Comparison of ENCODE assay signal across 2 cellular contexts in the genomic region with DNA sequence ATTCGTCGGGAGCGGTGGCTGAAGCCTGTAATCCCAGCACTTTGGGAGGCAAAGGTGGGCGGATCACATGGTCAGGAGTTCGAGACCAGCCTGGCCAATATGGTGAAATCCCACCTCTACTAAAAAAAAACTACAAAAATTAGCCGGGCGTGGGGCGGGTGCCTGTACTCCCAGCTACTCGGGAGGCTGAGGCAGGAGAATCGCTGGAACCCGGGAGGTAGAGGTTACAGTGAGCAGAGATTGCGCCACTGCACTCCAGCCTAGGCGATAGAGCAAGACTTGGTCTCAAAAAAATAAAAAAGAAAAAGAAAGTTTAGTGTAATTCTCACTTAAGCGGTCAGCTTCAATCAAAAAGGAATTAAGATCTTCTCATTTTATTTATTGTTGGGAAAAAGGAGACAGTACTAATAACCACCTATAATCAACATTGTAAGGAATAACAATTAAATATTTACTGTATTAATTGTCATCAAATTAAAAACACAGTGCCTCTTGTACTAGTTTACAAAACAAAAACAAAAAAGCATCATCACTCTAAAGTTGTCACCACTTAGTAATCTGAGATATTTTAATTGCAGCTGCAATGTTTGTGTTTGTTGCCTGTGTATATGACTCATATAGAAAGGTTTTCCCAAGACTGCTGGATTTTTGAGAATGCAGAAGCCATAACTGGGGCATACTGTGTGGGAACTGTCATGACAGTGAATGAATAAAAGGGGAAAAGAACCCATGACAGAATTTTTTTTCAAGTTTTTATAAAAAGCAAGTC.
TF ChIP-seq lines count a peak whose summit lies in the region.

No MANE protein-coding gene starts in this region.

TF ChIP-seq in A549, 52 proteins besides CTCF, POLR2A, EP300 and RAD21 (continued from another document):
- TF ChIP-seq MAZ (IDR thresholded peaks at IDR 0.05; ENCODE audit: borderline replicate concordance, low read depth, low read length): no peak
- TF ChIP-seq MAFK (IDR thresholded peaks at IDR 0.05; ENCODE audit: partially characterized antibody): peak; percentile 7

TF ChIP-seq in HEK293, 187 proteins besides CTCF, POLR2A, EP300 and RAD21 (continued from another document and continues in another):
- no peak for TF ChIP-seq ZNF155 (tag by site-specific recombination; IDR thresholded peaks at IDR 0.05)
- peak; percentile 52; the same call in 1 of the 2 replicates for TF ChIP-seq PRDM1 (tag by site-specific recombination; IDR thresholded peaks at IDR 0.05)
- TF ChIP-seq, protein P1, sequence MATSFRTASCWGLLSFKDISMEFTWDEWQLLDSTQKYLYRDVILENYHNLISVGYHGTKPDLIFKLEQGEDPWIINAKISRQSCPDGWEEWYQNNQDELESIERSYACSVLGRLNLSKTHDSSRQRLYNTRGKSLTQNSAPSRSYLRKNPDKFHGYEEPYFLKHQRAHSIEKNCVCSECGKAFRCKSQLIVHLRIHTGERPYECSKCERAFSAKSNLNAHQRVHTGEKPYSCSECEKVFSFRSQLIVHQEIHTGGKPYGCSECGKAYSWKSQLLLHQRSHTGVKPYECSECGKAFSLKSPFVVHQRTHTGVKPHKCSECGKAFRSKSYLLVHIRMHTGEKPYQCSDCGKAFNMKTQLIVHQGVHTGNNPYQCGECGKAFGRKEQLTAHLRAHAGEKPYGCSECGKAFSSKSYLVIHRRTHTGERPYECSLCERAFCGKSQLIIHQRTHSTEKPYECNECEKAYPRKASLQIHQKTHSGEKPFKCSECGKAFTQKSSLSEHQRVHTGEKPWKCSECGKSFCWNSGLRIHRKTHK (tag by site-specific recombination; IDR thresholded peaks at IDR 0.05): no peak
- TF ChIP-seq ZSCAN30 (tag by site-specific recombination; IDR thresholded peaks at IDR 0.05): no peak
- TF ChIP-seq, protein P2, sequence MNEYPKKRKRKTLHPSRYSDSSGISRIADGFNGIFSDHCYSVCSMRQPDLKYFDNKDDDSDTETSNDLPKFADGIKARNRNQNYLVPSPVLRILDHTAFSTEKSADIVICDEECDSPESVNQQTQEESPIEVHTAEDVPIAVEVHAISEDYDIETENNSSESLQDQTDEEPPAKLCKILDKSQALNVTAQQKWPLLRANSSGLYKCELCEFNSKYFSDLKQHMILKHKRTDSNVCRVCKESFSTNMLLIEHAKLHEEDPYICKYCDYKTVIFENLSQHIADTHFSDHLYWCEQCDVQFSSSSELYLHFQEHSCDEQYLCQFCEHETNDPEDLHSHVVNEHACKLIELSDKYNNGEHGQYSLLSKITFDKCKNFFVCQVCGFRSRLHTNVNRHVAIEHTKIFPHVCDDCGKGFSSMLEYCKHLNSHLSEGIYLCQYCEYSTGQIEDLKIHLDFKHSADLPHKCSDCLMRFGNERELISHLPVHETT (tag by site-specific recombination; IDR thresholded peaks at IDR 0.05): peak; percentile 77; the same call in 1 of the 2 replicates
- TF ChIP-seq, protein P3, sequence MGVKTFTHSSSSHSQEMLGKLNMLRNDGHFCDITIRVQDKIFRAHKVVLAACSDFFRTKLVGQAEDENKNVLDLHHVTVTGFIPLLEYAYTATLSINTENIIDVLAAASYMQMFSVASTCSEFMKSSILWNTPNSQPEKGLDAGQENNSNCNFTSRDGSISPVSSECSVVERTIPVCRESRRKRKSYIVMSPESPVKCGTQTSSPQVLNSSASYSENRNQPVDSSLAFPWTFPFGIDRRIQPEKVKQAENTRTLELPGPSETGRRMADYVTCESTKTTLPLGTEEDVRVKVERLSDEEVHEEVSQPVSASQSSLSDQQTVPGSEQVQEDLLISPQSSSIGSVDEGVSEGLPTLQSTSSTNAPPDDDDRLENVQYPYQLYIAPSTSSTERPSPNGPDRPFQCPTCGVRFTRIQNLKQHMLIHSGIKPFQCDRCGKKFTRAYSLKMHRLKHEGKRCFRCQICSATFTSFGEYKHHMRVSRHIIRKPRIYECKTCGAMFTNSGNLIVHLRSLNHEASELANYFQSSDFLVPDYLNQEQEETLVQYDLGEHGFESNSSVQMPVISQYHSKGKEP (tag by site-specific recombination; IDR thresholded peaks at IDR 0.05): peak; percentile 73
- no peak for TF ChIP-seq ZNF48 (tag by site-specific recombination; IDR thresholded peaks at IDR 0.05)
- TF ChIP-seq ZNF514 (tag by site-specific recombination; IDR thresholded peaks at IDR 0.05): no peak
- TF ChIP-seq ZNF623 (tag by site-specific recombination; IDR thresholded peaks at IDR 0.05): 0 out of 2 replicates have a peak, but pooled peaks have one; percentile 17
- TF ChIP-seq, protein P4, sequence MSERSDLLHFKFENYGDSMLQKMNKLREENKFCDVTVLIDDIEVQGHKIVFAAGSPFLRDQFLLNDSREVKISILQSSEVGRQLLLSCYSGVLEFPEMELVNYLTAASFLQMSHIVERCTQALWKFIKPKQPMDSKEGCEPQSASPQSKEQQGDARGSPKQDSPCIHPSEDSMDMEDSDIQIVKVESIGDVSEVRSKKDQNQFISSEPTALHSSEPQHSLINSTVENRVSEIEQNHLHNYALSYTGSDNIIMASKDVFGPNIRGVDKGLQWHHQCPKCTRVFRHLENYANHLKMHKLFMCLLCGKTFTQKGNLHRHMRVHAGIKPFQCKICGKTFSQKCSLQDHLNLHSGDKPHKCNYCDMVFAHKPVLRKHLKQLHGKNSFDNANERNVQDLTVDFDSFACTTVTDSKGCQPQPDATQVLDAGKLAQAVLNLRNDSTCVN (tag by site-specific recombination; optimal IDR thresholded peaks at IDR 0.05): no peak
- no peak for TF ChIP-seq SETDB1 (IDR thresholded peaks at IDR 0.05; ENCODE audit: insufficient read length, low read length)
- TF ChIP-seq, protein P5, sequence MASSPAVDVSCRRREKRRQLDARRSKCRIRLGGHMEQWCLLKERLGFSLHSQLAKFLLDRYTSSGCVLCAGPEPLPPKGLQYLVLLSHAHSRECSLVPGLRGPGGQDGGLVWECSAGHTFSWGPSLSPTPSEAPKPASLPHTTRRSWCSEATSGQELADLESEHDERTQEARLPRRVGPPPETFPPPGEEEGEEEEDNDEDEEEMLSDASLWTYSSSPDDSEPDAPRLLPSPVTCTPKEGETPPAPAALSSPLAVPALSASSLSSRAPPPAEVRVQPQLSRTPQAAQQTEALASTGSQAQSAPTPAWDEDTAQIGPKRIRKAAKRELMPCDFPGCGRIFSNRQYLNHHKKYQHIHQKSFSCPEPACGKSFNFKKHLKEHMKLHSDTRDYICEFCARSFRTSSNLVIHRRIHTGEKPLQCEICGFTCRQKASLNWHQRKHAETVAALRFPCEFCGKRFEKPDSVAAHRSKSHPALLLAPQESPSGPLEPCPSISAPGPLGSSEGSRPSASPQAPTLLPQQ (tag by site-specific recombination; IDR thresholded peaks at IDR 0.05): peak; percentile 59
- no peak for TF ChIP-seq SP3 (tag by site-specific recombination; IDR thresholded peaks at IDR 0.05)
- TF ChIP-seq BCL11B (tag by site-specific recombination; IDR thresholded peaks at IDR 0.05; ENCODE audit: low read depth): no peak
- peak; percentile 36; the same call in 1 of the 2 replicates for TF ChIP-seq KLF8 (tag by site-specific recombination; IDR thresholded peaks at IDR 0.05)
- TF ChIP-seq, protein P6, sequence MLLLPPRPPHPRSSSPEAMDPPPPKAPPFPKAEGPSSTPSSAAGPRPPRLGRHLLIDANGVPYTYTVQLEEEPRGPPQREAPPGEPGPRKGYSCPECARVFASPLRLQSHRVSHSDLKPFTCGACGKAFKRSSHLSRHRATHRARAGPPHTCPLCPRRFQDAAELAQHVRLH (tag by site-specific recombination; IDR thresholded peaks at IDR 0.05): no peak
- TF ChIP-seq, protein P7, sequence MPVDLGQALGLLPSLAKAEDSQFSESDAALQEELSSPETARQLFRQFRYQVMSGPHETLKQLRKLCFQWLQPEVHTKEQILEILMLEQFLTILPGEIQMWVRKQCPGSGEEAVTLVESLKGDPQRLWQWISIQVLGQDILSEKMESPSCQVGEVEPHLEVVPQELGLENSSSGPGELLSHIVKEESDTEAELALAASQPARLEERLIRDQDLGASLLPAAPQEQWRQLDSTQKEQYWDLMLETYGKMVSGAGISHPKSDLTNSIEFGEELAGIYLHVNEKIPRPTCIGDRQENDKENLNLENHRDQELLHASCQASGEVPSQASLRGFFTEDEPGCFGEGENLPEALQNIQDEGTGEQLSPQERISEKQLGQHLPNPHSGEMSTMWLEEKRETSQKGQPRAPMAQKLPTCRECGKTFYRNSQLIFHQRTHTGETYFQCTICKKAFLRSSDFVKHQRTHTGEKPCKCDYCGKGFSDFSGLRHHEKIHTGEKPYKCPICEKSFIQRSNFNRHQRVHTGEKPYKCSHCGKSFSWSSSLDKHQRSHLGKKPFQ (tag by site-specific recombination; IDR thresholded peaks at IDR 0.05): no peak
- peak; percentile 38; the same call in 1 of the 2 replicates for TF ChIP-seq OSR2 (tag by site-specific recombination; IDR thresholded peaks at IDR 0.05)
- no peak for TF ChIP-seq ZNF211 (tag by site-specific recombination; IDR thresholded peaks at IDR 0.05; ENCODE audit: low read depth)
- TF ChIP-seq ZNF138 (tag by site-specific recombination; IDR thresholded peaks at IDR 0.05; ENCODE audit: borderline replicate concordance): no peak
- no peak for TF ChIP-seq ZSCAN16 (tag by site-specific recombination; IDR thresholded peaks at IDR 0.05)
- TF ChIP-seq ZNF768 (tag by site-specific recombination; IDR thresholded peaks at IDR 0.05): no peak
- TF ChIP-seq ZNF473 (tag by site-specific recombination; IDR thresholded peaks at IDR 0.05): no peak
- TF ChIP-seq ZNF843 (tag by site-specific recombination; IDR thresholded peaks at IDR 0.05): no peak
- TF ChIP-seq ZNF2 (tag by site-specific recombination; IDR thresholded peaks at IDR 0.05): no peak
- TF ChIP-seq ZBTB21 (tag by site-specific recombination; IDR thresholded peaks at IDR 0.05): peak; percentile 34; the same call in 1 of the 2 replicates
- peak; percentile 86 for TF ChIP-seq IKZF3 (tag by site-specific recombination; IDR thresholded peaks at IDR 0.05)
- TF ChIP-seq, protein P8, sequence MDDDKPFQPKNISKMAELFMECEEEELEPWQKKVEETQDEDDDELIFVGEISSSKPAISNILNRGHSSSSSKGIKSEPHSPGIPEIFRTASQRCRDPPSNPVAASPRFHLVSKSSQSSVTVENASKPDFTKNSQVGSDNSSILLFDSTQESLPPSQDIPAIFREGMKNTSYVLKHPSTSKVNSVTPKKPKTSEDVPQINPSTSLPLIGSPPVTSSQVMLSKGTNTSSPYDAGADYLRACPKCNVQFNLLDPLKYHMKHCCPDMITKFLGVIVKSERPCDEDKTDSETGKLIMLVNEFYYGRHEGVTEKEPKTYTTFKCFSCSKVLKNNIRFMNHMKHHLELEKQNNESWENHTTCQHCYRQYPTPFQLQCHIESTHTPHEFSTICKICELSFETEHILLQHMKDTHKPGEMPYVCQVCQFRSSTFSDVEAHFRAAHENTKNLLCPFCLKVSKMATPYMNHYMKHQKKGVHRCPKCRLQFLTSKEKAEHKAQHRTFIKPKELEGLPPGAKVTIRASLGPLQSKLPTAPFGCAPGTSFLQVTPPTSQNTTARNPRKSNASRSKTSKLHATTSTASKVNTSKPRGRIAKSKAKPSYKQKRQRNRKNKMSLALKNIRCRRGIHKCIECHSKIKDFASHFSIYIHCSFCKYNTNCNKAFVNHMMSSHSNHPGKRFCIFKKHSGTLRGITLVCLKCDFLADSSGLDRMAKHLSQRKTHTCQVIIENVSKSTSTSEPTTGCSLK (tag by site-specific recombination; IDR thresholded peaks at IDR 0.05): no peak
- no peak for TF ChIP-seq EGR2 (tag by site-specific recombination; IDR thresholded peaks at IDR 0.05; ENCODE audit: low read depth)
- TF ChIP-seq WT1 (tag by site-specific recombination; IDR thresholded peaks at IDR 0.05): peak; percentile 55; the same call in 1 of the 2 replicates
- TF ChIP-seq ZNF292 (tag by site-specific recombination; IDR thresholded peaks at IDR 0.05; ENCODE audit: borderline replicate concordance, low read depth): no peak
- 0 out of 2 replicates have a peak, but pooled peaks have one; percentile 38 for TF ChIP-seq ZNF184 (tag by site-specific recombination; IDR thresholded peaks at IDR 0.05)
- TF ChIP-seq ZBTB7A (tag by site-specific recombination; IDR thresholded peaks at IDR 0.05; ENCODE audit: low read depth): no peak
- peak; percentile 89 for TF ChIP-seq ZEB2 (tag by site-specific recombination; IDR thresholded peaks at IDR 0.05)
- TF ChIP-seq ZNF548 (tag by site-specific recombination; IDR thresholded peaks at IDR 0.05): no peak
- TF ChIP-seq ZNF341 (tag by site-specific recombination; IDR thresholded peaks at IDR 0.05; ENCODE audit: low read depth): no peak
- TF ChIP-seq, protein P9, sequence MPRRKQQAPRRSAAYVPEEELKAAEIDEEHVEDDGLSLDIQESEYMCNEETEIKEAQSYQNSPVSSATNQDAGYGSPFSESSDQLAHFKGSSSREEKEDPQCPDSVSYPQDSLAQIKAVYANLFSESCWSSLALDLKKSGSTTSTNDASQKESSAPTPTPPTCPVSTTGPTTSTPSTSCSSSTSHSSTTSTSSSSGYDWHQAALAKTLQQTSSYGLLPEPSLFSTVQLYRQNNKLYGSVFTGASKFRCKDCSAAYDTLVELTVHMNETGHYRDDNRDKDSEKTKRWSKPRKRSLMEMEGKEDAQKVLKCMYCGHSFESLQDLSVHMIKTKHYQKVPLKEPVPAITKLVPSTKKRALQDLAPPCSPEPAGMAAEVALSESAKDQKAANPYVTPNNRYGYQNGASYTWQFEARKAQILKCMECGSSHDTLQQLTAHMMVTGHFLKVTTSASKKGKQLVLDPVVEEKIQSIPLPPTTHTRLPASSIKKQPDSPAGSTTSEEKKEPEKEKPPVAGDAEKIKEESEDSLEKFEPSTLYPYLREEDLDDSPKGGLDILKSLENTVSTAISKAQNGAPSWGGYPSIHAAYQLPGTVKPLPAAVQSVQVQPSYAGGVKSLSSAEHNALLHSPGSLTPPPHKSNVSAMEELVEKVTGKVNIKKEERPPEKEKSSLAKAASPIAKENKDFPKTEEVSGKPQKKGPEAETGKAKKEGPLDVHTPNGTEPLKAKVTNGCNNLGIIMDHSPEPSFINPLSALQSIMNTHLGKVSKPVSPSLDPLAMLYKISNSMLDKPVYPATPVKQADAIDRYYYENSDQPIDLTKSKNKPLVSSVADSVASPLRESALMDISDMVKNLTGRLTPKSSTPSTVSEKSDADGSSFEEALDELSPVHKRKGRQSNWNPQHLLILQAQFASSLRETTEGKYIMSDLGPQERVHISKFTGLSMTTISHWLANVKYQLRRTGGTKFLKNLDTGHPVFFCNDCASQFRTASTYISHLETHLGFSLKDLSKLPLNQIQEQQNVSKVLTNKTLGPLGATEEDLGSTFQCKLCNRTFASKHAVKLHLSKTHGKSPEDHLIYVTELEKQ (tag by site-specific recombination; IDR thresholded peaks at IDR 0.05; ENCODE audit: borderline replicate concordance): peak; percentile 84
- peak; percentile 58; the same call in 1 of the 2 replicates for TF ChIP-seq ZNF366 (tag by site-specific recombination; conservative IDR thresholded peaks at IDR 0.05)
- TF ChIP-seq, protein P10, sequence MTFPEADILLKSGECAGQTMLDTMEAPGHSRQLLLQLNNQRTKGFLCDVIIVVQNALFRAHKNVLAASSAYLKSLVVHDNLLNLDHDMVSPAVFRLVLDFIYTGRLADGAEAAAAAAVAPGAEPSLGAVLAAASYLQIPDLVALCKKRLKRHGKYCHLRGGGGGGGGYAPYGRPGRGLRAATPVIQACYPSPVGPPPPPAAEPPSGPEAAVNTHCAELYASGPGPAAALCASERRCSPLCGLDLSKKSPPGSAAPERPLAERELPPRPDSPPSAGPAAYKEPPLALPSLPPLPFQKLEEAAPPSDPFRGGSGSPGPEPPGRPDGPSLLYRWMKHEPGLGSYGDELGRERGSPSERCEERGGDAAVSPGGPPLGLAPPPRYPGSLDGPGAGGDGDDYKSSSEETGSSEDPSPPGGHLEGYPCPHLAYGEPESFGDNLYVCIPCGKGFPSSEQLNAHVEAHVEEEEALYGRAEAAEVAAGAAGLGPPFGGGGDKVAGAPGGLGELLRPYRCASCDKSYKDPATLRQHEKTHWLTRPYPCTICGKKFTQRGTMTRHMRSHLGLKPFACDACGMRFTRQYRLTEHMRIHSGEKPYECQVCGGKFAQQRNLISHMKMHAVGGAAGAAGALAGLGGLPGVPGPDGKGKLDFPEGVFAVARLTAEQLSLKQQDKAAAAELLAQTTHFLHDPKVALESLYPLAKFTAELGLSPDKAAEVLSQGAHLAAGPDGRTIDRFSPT (tag by site-specific recombination; IDR thresholded peaks at IDR 0.05): no peak
- no peak for TF ChIP-seq GLI4 (tag by site-specific recombination; IDR thresholded peaks at IDR 0.05)
